1 cellular context compared by ENCODE assay signal in the genomic region with DNA sequence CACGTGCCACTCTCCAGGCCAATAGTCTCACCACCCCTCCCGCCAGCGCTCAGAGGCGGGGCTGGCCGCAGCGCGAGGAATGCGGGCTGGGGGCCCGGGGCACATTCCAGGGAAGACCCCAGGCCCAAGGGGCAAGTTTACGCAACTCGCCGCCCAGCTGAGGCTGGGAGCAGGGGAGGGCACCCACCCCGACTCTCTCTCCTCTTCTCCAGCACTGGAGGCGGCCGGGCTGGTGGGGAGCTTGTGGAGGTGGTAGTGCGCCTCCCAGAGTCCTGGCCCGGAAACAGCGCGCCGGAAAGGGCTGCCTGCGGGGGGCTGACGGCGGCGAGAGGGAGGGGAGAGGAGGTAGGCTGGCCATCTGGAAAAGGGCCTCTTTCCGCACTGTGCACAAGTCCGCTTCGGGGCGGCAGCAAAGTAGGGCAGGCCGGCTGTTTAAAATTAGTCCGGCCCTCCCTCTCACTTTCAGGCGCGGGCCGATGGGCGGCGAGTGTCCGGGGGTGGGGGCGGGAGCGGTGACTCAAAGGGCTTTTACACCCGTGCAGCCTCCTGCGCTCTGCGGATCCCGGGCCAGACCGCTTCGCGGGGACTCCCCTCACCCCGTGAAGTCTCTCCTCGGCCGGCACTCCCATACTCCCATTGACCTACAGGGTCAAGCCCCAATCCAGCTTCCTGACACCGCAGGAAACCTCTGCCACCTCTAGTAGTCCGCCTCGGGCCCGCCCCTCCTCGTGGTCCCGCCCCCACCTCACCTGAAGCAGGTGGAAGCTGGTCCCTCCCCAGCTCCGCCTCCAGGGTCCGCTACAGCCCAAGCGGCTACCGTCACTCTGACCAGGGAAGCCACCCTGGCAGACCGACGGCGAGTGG.
TF ChIP-seq lines count a peak whose summit lies in the region.

No MANE protein-coding gene starts in this region.

TF ChIP-seq in HepG2, 621 proteins besides CTCF, POLR2A, EP300 and RAD21 (continued from another document and continues in another):
- TF ChIP-seq, protein P1, sequence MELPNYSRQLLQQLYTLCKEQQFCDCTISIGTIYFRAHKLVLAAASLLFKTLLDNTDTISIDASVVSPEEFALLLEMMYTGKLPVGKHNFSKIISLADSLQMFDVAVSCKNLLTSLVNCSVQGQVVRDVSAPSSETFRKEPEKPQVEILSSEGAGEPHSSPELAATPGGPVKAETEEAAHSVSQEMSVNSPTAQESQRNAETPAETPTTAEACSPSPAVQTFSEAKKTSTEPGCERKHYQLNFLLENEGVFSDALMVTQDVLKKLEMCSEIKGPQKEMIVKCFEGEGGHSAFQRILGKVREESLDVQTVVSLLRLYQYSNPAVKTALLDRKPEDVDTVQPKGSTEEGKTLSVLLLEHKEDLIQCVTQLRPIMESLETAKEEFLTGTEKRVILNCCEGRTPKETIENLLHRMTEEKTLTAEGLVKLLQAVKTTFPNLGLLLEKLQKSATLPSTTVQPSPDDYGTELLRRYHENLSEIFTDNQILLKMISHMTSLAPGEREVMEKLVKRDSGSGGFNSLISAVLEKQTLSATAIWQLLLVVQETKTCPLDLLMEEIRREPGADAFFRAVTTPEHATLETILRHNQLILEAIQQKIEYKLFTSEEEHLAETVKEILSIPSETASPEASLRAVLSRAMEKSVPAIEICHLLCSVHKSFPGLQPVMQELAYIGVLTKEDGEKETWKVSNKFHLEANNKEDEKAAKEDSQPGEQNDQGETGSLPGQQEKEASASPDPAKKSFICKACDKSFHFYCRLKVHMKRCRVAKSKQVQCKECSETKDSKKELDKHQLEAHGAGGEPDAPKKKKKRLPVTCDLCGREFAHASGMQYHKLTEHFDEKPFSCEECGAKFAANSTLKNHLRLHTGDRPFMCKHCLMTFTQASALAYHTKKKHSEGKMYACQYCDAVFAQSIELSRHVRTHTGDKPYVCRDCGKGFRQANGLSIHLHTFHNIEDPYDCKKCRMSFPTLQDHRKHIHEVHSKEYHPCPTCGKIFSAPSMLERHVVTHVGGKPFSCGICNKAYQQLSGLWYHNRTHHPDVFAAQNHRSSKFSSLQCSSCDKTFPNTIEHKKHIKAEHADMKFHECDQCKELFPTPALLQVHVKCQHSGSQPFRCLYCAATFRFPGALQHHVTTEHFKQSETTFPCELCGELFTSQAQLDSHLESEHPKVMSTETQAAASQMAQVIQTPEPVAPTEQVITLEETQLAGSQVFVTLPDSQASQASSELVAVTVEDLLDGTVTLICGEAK (IDR thresholded peaks at IDR 0.05): no peak
- TF ChIP-seq, protein P1 (CRISPR knock-in tag; IDR thresholded peaks at IDR 0.05): peak; percentile 91; the same call in 1 of the 2 replicates
- no peak for TF ChIP-seq NR1H2 (CRISPR knock-in tag; IDR thresholded peaks at IDR 0.05; ENCODE audit: borderline replicate concordance, low read depth)
- peak; percentile 97 for TF ChIP-seq CBFB (CRISPR knock-in tag; IDR thresholded peaks at IDR 0.05)
- TF ChIP-seq, protein P2, sequence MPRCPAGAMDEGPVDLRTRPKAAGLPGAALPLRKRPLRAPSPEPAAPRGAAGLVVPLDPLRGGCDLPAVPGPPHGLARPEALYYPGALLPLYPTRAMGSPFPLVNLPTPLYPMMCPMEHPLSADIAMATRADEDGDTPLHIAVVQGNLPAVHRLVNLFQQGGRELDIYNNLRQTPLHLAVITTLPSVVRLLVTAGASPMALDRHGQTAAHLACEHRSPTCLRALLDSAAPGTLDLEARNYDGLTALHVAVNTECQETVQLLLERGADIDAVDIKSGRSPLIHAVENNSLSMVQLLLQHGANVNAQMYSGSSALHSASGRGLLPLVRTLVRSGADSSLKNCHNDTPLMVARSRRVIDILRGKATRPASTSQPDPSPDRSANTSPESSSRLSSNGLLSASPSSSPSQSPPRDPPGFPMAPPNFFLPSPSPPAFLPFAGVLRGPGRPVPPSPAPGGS (CRISPR knock-in tag; IDR thresholded peaks at IDR 0.05): peak; percentile 68; the same call in 1 of the 2 replicates
- TF ChIP-seq SRY (CRISPR knock-in tag; IDR thresholded peaks at IDR 0.05): peak; percentile 83; the same call in 1 of the 2 replicates
- TF ChIP-seq ZNF558 (CRISPR knock-in tag; IDR thresholded peaks at IDR 0.05; ENCODE audit: borderline replicate concordance): peak; percentile 96; the same call in 1 of the 2 replicates
- no peak for TF ChIP-seq RARG (CRISPR knock-in tag; IDR thresholded peaks at IDR 0.05; ENCODE audit: low read depth)
- no peak for TF ChIP-seq ZNF616 (CRISPR knock-in tag; IDR thresholded peaks at IDR 0.05; ENCODE audit: low read depth)
- TF ChIP-seq, protein P3, sequence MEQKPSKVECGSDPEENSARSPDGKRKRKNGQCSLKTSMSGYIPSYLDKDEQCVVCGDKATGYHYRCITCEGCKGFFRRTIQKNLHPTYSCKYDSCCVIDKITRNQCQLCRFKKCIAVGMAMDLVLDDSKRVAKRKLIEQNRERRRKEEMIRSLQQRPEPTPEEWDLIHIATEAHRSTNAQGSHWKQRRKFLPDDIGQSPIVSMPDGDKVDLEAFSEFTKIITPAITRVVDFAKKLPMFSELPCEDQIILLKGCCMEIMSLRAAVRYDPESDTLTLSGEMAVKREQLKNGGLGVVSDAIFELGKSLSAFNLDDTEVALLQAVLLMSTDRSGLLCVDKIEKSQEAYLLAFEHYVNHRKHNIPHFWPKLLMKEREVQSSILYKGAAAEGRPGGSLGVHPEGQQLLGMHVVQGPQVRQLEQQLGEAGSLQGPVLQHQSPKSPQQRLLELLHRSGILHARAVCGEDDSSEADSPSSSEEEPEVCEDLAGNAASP (CRISPR knock-in tag; IDR thresholded peaks at IDR 0.05; ENCODE audit: borderline replicate concordance): peak; percentile 80
- peak; percentile 85 for TF ChIP-seq ZNF776 (CRISPR knock-in tag; IDR thresholded peaks at IDR 0.05)
- TF ChIP-seq CHCHD3 (CRISPR knock-in tag; IDR thresholded peaks at IDR 0.05): peak; percentile 81; the same call in 1 of the 2 replicates
- 0 out of 2 replicates have a peak, but pooled peaks have one; percentile 10 for TF ChIP-seq HNRNPL (IDR thresholded peaks at IDR 0.05; ENCODE audit: low read depth, low read length)
- TF ChIP-seq RERE (CRISPR knock-in tag; IDR thresholded peaks at IDR 0.05; ENCODE audit: low read depth): no peak; the same call in 1 of the 2 replicates
- no peak; the same call in 1 of the 2 replicates for TF ChIP-seq KLF11 (CRISPR knock-in tag; IDR thresholded peaks at IDR 0.05)
- TF ChIP-seq TFE3 (CRISPR knock-in tag; IDR thresholded peaks at IDR 0.05): peak; percentile 87
- TF ChIP-seq, protein P4, sequence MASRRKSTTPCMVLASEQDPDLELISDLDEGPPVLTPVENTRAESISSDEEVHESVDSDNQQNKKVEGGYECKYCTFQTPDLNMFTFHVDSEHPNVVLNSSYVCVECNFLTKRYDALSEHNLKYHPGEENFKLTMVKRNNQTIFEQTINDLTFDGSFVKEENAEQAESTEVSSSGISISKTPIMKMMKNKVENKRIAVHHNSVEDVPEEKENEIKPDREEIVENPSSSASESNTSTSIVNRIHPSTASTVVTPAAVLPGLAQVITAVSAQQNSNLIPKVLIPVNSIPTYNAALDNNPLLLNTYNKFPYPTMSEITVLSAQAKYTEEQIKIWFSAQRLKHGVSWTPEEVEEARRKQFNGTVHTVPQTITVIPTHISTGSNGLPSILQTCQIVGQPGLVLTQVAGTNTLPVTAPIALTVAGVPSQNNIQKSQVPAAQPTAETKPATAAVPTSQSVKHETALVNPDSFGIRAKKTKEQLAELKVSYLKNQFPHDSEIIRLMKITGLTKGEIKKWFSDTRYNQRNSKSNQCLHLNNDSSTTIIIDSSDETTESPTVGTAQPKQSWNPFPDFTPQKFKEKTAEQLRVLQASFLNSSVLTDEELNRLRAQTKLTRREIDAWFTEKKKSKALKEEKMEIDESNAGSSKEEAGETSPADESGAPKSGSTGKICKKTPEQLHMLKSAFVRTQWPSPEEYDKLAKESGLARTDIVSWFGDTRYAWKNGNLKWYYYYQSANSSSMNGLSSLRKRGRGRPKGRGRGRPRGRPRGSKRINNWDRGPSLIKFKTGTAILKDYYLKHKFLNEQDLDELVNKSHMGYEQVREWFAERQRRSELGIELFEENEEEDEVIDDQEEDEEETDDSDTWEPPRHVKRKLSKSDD (CRISPR knock-in tag; IDR thresholded peaks at IDR 0.05; ENCODE audit: low read depth): peak; percentile 53; the same call in 1 of the 2 replicates
- peak; percentile 70; the same call in 1 of the 2 replicates for TF ChIP-seq IRX3 (CRISPR knock-in tag; IDR thresholded peaks at IDR 0.05; ENCODE audit: borderline replicate concordance, low read depth)
- peak; percentile 81 for TF ChIP-seq HOMEZ (CRISPR knock-in tag; IDR thresholded peaks at IDR 0.05; ENCODE audit: low read depth)
